ENCODE assay signal across 9 cellular contexts in genomic region chr2:16653799-16654198, GRCh38. TPM values are rescaled to one million over a fixed set of nuclear protein-coding genes. Genes with fewer than 3 reads are reported as not detected.
DNase-seq lines count a peak whose midpoint lies in the region; ATAC-seq, FAIRE-seq and TF ChIP-seq lines count a peak whose summit lies in the region.
"Had no signal": no experiment of that assay in that cellular context is flagged by ENCODE, and none has a peak within 500 bp of the region (broad histone marks: within the 10 kb centered on the region; RNA-seq: fewer than 3 reads in every experiment).

No MANE protein-coding gene starts in this region.

- H4K20me1 ChIP-seq in GM12878 (ENCODE audit: control insufficient read depth, insufficient read depth) = no peaks in the 10 kb centered on the region

- H3K9ac ChIP-seq in GM12878 (ENCODE audit: control insufficient read depth, insufficient read depth, low read length) = no peak overlapping the region

- intact Hi-C loops in GM12878 (cut with micrococcal nuclease; ENCODE audit: unreplicated experiment) (loop anchor here (10.0 kb wide), 2 partner anchors 1101 to 1161 kb away; partner anchors contain the start of genes GEN1, MSGN1 and SMC6), stomach (cut with DNase I; ENCODE audit: low total_unique reads) (no loop called here)

- H3K4me3 ChIP-seq in GM12878 = 0 out of 2 replicates have a peak overlapping the region, but pooled peaks have one; percentile 29
- no peak overlapping the region for H3K4me3 ChIP-seq in stomach

- H3K4me3 Mint-ChIP-seq in activated CD8-positive, alpha-beta memory T cell treated with anti-CD3 and anti-CD28 coated beads, Interleukin-2, amount 10 ng/mL, durations not matched to agents 7 days and 5 days = no peak overlapping the region

- in situ Hi-C loops in GM12878 (cut with MboI) = no loop called here

- BruUV-seq in GM12878 (replicated peaks; lab: Mats Ljungman, UMichigan) = no TSS peak

- no peak for TF ChIP-seq RAD21 in GM12878 (IDR thresholded peaks at IDR 0.05; ENCODE audit: insufficient read depth, low read depth, low read length)

- H2AFZ ChIP-seq in GM12878 (ENCODE audit: control insufficient read depth, low read depth, low read length) = peak overlapping the region; percentile 5; the same call in 1 of the 2 replicates

- peak; percentile 81 to 86; a peak in 3 of 4 replicates for TF ChIP-seq EP300 in GM12878 (IDR thresholded peaks at IDR 0.05; ENCODE audit: borderline replicate concordance in 1 of 2, control insufficient read depth in 1 of 2, low read depth in 2 of 2, low read length in 2 of 2)
- TF ChIP-seq EP300 in stomach (IDR thresholded peaks at IDR 0.05) = no peak

- no peaks in the 10 kb centered on the region for H3K9me3 Mint-ChIP-seq in activated CD8-positive, alpha-beta memory T cell treated with anti-CD3 and anti-CD28 coated beads, Interleukin-2, amount 10 ng/mL, durations not matched to agents 7 days and 5 days (ENCODE audit: low read depth)

- TF ChIP-seq POLR2A in GM12878 (IDR thresholded peaks at IDR 0.05; ENCODE audit: low read depth, low read length) (no peak), stomach (IDR thresholded peaks at IDR 0.05) (no peak)

- no peaks in the 10 kb centered on the region for H3K36me3 ChIP-seq in GM12878 (ENCODE audit: control insufficient read depth in 2 of 2, insufficient read depth in 2 of 2, low read length in 1 of 2)
- no peaks in the 10 kb centered on the region for H3K36me3 ChIP-seq in stomach

- SMC1A ChIA-PET in GM12878 (lab: Charles Lee; ENCODE audit: uncharacterized antibody, unreplicated experiment) = interaction anchor here (0.7 to 17.8 kb wide), 18 partner anchors 9 to 1159 kb away, joined by 3 to 302 read pairs (median 9); partner anchors contain the start of gene CYRIA

- peaks cover 3% of the 10 kb centered on the region for H3K27me3 Mint-ChIP-seq in activated CD8-positive, alpha-beta memory T cell treated with anti-CD3 and anti-CD28 coated beads, Interleukin-2, amount 10 ng/mL, durations not matched to agents 7 days and 5 days

- 25% methylated on average over 4 of the region's 4 CpGs for WGBS in GM12878 (ENCODE audit: insufficient coverage, insufficient replicate concordance, low lambda C conversion rate, missing lambda C conversion rate)
- 84 to 96% (median 89%) methylated on average over 4 of the region's 4 CpGs for WGBS in stomach, 5 donors

- H3K27ac ChIP-seq in GM12878 (ENCODE audit: control insufficient read depth, insufficient read depth) = peak overlapping the region; percentile 17
- H3K27ac ChIP-seq in stomach = peak overlapping the region in 4 of 5 donors; percentile 42 to 79 (median 72)

- DNase-seq in GM12878 (ENCODE audit: low read depth, low spot score) (peak; percentile 57), stomach (no peak), T-helper 1 cell (no peak), A172 (ENCODE audit: low spot score) (no peak), DMS114 treated with DMSO at 0.1 percent for 48 hours (lab: John Stamatoyannopoulos, UW; ENCODE audit: unreplicated experiment) (no peak)
- no peak for DNase-seq in activated CD8-positive, alpha-beta memory T cell treated with anti-CD3 and anti-CD28 coated beads, Interleukin-2, amount 10 ng/mL, durations not matched to agents 7 days and 5 days
- DNase-seq: activated CD4-positive, alpha-beta T cell treated with anti-CD3 and anti-CD28 coated beads, Interleukin-2, amount 50 U/mL, for 1 hour had no signal

- H3K79me2 ChIP-seq in GM12878 (ENCODE audit: control insufficient read depth, insufficient read depth, low read length) = no peaks in the 10 kb centered on the region

- H3K27me3 ChIP-seq in GM12878 (replicated peaks in 1 of 2; ENCODE audit: control insufficient read depth in 2 of 2, insufficient read depth in 2 of 2, low read length in 1 of 2) (no peaks in the 10 kb centered on the region; a peak in 1 of 4 replicates), stomach (no peaks in the 10 kb centered on the region)

- H3K27ac Mint-ChIP-seq in activated CD8-positive, alpha-beta memory T cell treated with anti-CD3 and anti-CD28 coated beads, Interleukin-2, amount 10 ng/mL, durations not matched to agents 7 days and 5 days = no peak overlapping the region

- no peaks in the 10 kb centered on the region; the same call in 2 of the 3 replicates for H3K9me3 ChIP-seq in GM12878 (replicated peaks; ENCODE audit: control insufficient read depth, insufficient read depth, low read length)
- H3K9me3 ChIP-seq in stomach = no peaks in the 10 kb centered on the region

- POLR2A ChIA-PET in GM12878 (lab: Charles Lee) = interaction anchor here (1.1 to 9.1 kb wide), 8 partner anchors 10 to 64 kb away, joined by 3 to 187 read pairs (median 4); partner anchors contain the start of gene CYRIA

- H3K4me2 ChIP-seq in GM12878 (ENCODE audit: control insufficient read depth, insufficient read depth) = peak overlapping the region; percentile 52

- peaks cover 58% of the 10 kb centered on the region for H3K4me1 ChIP-seq in GM12878 (ENCODE audit: control insufficient read depth, insufficient read depth, low read length)
- H3K4me1 ChIP-seq in stomach = peaks cover 47 to 96% (median 58%) of the 10 kb centered on the region in 4 donors

- RAD21 ChIA-PET in GM12878 (lab: Charles Lee; ENCODE audit: unreplicated experiment) = interaction anchor here (1.1 to 13.0 kb wide), 14 partner anchors 8 to 598 kb away, joined by 3 to 202 read pairs (median 6); partner anchors contain the start of gene CYRIA

- CTCF ChIA-PET in GM12878 (lab: Yijun Ruan, JAX) = interaction anchor here (0.8 to 5.6 kb wide), 9 partner anchors 11 to 103 kb away, joined by 3 to 82 read pairs (median 8); partner anchors contain the start of gene CYRIA
- CTCF ChIA-PET in activated CD8-positive, alpha-beta memory T cell treated with anti-CD3 and anti-CD28 coated beads, Interleukin-2, amount 10 ng/mL, durations not matched to agents 7 days and 5 days (lab: Charles Lee) = no interaction called here

- FAIRE-seq in GM12878 (lab: Jason Lieb, UNC) = peak; percentile 75

- ATAC-seq in GM19438 (IDR thresholded peaks at IDR 0.05; ENCODE audit: low read depth, unreplicated experiment) (peak; percentile 47), HG03108 (IDR thresholded peaks at IDR 0.05; ENCODE audit: unreplicated experiment) (peak; percentile 41), GM12878 (peak; percentile 68)
- no peak for ATAC-seq in activated CD8-positive, alpha-beta memory T cell treated with anti-CD3 and anti-CD28 coated beads, Interleukin-2, amount 10 ng/mL, durations not matched to agents 7 days and 5 days

- H3K4me1 Mint-ChIP-seq in activated CD8-positive, alpha-beta memory T cell treated with anti-CD3 and anti-CD28 coated beads, Interleukin-2, amount 10 ng/mL, durations not matched to agents 7 days and 5 days = peaks cover 8% of the 10 kb centered on the region

- no peak for TF ChIP-seq CTCF in GM12878 (IDR thresholded peaks at IDR 0.05 in 2 of 3, conservative IDR thresholded peaks at IDR 0.05 in 1 of 3; ENCODE audit: control insufficient read depth in 2 of 3, extremely low read depth in 1 of 3, insufficient read depth in 1 of 3, low read depth in 3 of 3, low read length in 3 of 3)
- no peak for TF ChIP-seq CTCF in stomach (IDR thresholded peaks at IDR 0.05)

- no peaks in the 10 kb centered on the region for H3K36me3 Mint-ChIP-seq in activated CD8-positive, alpha-beta memory T cell treated with anti-CD3 and anti-CD28 coated beads, Interleukin-2, amount 10 ng/mL, durations not matched to agents 7 days and 5 days

TF ChIP-seq in GM12878, 131 proteins besides CTCF, POLR2A, EP300 and RAD21 (continues in another document):
- TF ChIP-seq NR2F1 (conservative IDR thresholded peaks at IDR 0.05) (no peak), DPF2 (IDR thresholded peaks at IDR 0.05) (peak; percentile 47; the same call in 1 of the 2 replicates), MEF2A (IDR thresholded peaks at IDR 0.05; ENCODE audit: insufficient read depth, low read depth, low read length) (0 out of 2 replicates have a peak, but pooled peaks have one; percentile 12), ESRRA (IDR thresholded peaks at IDR 0.05; ENCODE audit: low read length) (no peak)

RNA-seq across cellular contexts. Expression of gene CYRIA, which starts 11.8 kb away (rescaled TPM):
- 51.1 and 55.0 TPM in 2 replicates for total RNA-seq in GM12878 (2013; cell fraction: nucleolus; rRNA removed)
- total RNA-seq in GM12878 (2014; rRNA removed) (3.0 and 4.2 TPM in 2 replicates), GM12878 (2014; rRNA removed; fragmentation: Illumina TruSeq; extraction: Trizol) (5.8 and 6.9 TPM in 2 replicates), GM12878 (2021) (9.2 and 11.2 TPM in 2 replicates), stomach (10 to 100 TPM in 2 of 5 donors, 1 to 10 TPM in 2, under 1 TPM in 1; under 0.01 to 12.7 (median 3.3) TPM)
- polyA plus RNA-seq in GM12878 (2011; ENCODE audit: low read depth) = 0.73 TPM
- polyA plus RNA-seq in GM12878 (2011; rRNA removed) (11.9 and 13.0 TPM in 2 replicates), GM12878 (2014; fragmentation: Illumina TruSeq; extraction: Trizol) (9.4 and 11.7 TPM in 2 replicates), GM12878 (2014; fragmentation: Nextera tagmentation; extraction: Ambion mirVana) (1 to 10 TPM; 5.4 to 7.8 TPM), GM12878 (2014; rRNA removed) (4.8 and 6.0 TPM in 2 replicates), GM12878 (2016; fragmentation: Nextera tagmentation; extraction: Ambion mirVana) (10 to 100 TPM in 1 of 2 experiments, 1 to 10 TPM in 1; 9.6 to 13.1 TPM), stomach (1 to 10 TPM; 1.9 to 4.4 (median 3.2) TPM)
- 5.5 and 6.6 TPM in 2 replicates for polyA plus RNA-seq in GM12878 (2011; cell fraction: cytosol; rRNA removed)
- polyA plus RNA-seq in GM12878 (2011; cell fraction: nucleus; rRNA removed) = 12.6 and 15.4 TPM in 2 replicates
- 0.93 and 1.2 TPM in 2 replicates for polyA plus RNA-seq in GM12878 (2012)
- polyA minus RNA-seq in GM12878 (2011; rRNA and poly(A)+ RNA removed) = 8.2 and 12.9 TPM in 2 replicates
- 2.3 and 4.1 TPM in 2 replicates for polyA minus RNA-seq in GM12878 (2011; cell fraction: cytosol; rRNA and poly(A)+ RNA removed)
- 10.4 and 11.1 TPM in 2 replicates for polyA minus RNA-seq in GM12878 (2011; cell fraction: nucleus; rRNA and poly(A)+ RNA removed)
- 1 to 10 TPM in 1 of 2 experiments, under 1 TPM in 1; 0.77 to 1.7 TPM for total RNA-seq in activated CD8-positive, alpha-beta memory T cell treated with anti-CD3 and anti-CD28 coated beads, Interleukin-2, amount 10 ng/mL, durations not matched to agents 7 days and 5 days
- 23.7 and 25.2 TPM in 2 replicates for total RNA-seq in A172 (2014; rRNA removed; shearing (Covaris generic))
